13 cellular contexts compared by ENCODE assay signal in the genomic region with DNA sequence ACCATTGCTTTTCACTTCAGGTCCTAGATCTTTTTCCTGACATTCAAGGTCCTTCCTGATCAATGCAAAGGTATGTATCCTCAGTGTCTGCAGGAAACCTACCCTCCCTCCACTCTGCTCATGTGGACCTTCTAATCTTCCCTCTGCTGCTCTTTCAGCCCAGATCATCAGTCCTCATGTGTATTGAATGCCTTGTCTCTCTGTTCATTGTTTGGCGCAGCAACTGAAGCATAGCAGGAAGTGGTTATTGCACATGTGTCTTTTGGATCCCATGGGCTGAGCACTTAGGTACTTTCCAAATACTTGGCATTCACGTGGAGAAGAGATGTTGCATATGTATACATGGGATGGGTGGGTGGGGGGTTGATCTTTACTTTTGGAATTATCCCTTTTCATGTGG. TPM values are rescaled to one million over a fixed set of nuclear protein-coding genes. Genes with fewer than 3 reads are reported as not detected.
A peak's percentile ranks its signal among the peaks of the same experiment; 100 is the strongest.
DNase-seq lines count a peak whose midpoint lies in the region; ATAC-seq and TF ChIP-seq lines count a peak whose summit lies in the region.
"Had no signal": no experiment of that assay in that cellular context is flagged by ENCODE, and none has a peak within 500 bp of the region (broad histone marks: within the 10 kb centered on the region; RNA-seq: fewer than 3 reads in every experiment).

No MANE protein-coding gene starts in this region.

- no peak overlapping the region for H3K27ac ChIP-seq in caudate nucleus (ENCODE audit: low read depth, low read length)
- H3K27ac ChIP-seq: tibial nerve had no signal

- in situ Hi-C loops in ACHN (cut with HindIII; ENCODE audit: low pct_ligation_motif_present, low pct_unique_long_range_greater_than_20kb, low sequenced_read_pairs), result no loop called here

- peak overlapping the region; percentile 0 for H3K4me3 Mint-ChIP-seq in activated naive CD4-positive, alpha-beta T cell treated with anti-CD3 and anti-CD28 coated beads, Interleukin-2, amount 50 U/mL, for 24 hours
- peak overlapping the region; percentile 30 for H3K4me3 Mint-ChIP-seq in activated B cell treated with CpG ODN at 0.5 μM for 24 hours
- H3K4me3 Mint-ChIP-seq in stimulated activated effector memory CD8-positive, alpha-beta T cell treated with anti-CD3 and anti-CD28 coated beads, Interleukin-12 subunit alpha, Interleukin-12 subunit beta, amount 100 ng/mL, for 72 hours, result no peak overlapping the region
- H3K4me3 Mint-ChIP-seq: WTC11 had no signal

- peak overlapping the region; percentile 56 for H3K27ac Mint-ChIP-seq in activated naive CD4-positive, alpha-beta T cell treated with anti-CD3 and anti-CD28 coated beads, Interleukin-2, amount 50 U/mL, for 24 hours
- H3K27ac Mint-ChIP-seq in activated B cell treated with CpG ODN at 0.5 μM for 24 hours, result peak overlapping the region; percentile 79
- peak overlapping the region; percentile 0 for H3K27ac Mint-ChIP-seq in stimulated activated effector memory CD8-positive, alpha-beta T cell treated with anti-CD3 and anti-CD28 coated beads, Interleukin-12 subunit alpha, Interleukin-12 subunit beta, amount 100 ng/mL, for 72 hours
- H3K27ac Mint-ChIP-seq: WTC11 had no signal

- DNase-seq in activated naive CD4-positive, alpha-beta T cell (lab: John Stamatoyannopoulos, UW), result no peak
- DNase-seq in activated B cell treated with CpG ODN at 0.5 μM for 24 hours (no peak), ACHN (no peak), caudate nucleus (lab: John Stamatoyannopoulos, UW) (no peak)
- DNase-seq in stimulated activated effector memory CD8-positive, alpha-beta T cell treated with anti-CD3 and anti-CD28 coated beads, Interleukin-12 subunit alpha, Interleukin-12 subunit beta, amount 100 ng/mL, for 72 hours (ENCODE audit: low spot score in 2 of 2), result no peak
- DNase-seq in stimulated activated CD8-positive, alpha-beta memory T cell treated with anti-CD3 and anti-CD28 coated beads, Interleukin-4, amount 100 ng/mL, for 48 hours, result no peak
- DNase-seq: midbrain, NCI-H82 had no signal

- no peaks in the 10 kb centered on the region for H3K9me3 Mint-ChIP-seq in activated naive CD4-positive, alpha-beta T cell treated with anti-CD3 and anti-CD28 coated beads, Interleukin-2, amount 50 U/mL, for 24 hours
- H3K9me3 Mint-ChIP-seq in activated B cell treated with CpG ODN at 0.5 μM for 24 hours, result no peaks in the 10 kb centered on the region
- H3K9me3 Mint-ChIP-seq in stimulated activated effector memory CD8-positive, alpha-beta T cell treated with anti-CD3 and anti-CD28 coated beads, Interleukin-12 subunit alpha, Interleukin-12 subunit beta, amount 100 ng/mL, for 72 hours, result no peaks in the 10 kb centered on the region
- H3K9me3 Mint-ChIP-seq: WTC11 had no signal

- CTCF ChIA-PET in activated B cell treated with CpG ODN at 0.5 μM for 24 hours (lab: Charles Lee), result interaction anchor here (1.2 kb wide), 1 partner anchor 25 kb away, joined by 3 read pairs; no protein-coding TSS in a partner anchor

- H3K4me1 Mint-ChIP-seq in activated naive CD4-positive, alpha-beta T cell treated with anti-CD3 and anti-CD28 coated beads, Interleukin-2, amount 50 U/mL, for 24 hours, result peaks cover 54% of the 10 kb centered on the region
- peaks cover 49% of the 10 kb centered on the region for H3K4me1 Mint-ChIP-seq in activated B cell treated with CpG ODN at 0.5 μM for 24 hours
- peaks cover 33% of the 10 kb centered on the region for H3K4me1 Mint-ChIP-seq in stimulated activated effector memory CD8-positive, alpha-beta T cell treated with anti-CD3 and anti-CD28 coated beads, Interleukin-12 subunit alpha, Interleukin-12 subunit beta, amount 100 ng/mL, for 72 hours

- POLR2A ChIA-PET in activated B cell treated with CpG ODN at 0.5 μM for 24 hours (lab: Charles Lee), result interaction anchor here (0.6 to 1.2 kb wide), 2 partner anchors 12 to 43 kb away, joined by 3 read pairs; no protein-coding TSS in a partner anchor

- no peak for TF ChIP-seq CTCF in activated B cell treated with CpG ODN at 0.5 μM for 24 hours (IDR thresholded peaks at IDR 0.05)

- ATAC-seq in HG03060 (IDR thresholded peaks at IDR 0.05; ENCODE audit: low read depth, unreplicated experiment) (peak; percentile 29), activated B cell treated with CpG ODN at 0.5 μM for 24 hours (ENCODE audit: low read depth) (peak; percentile 8)
- ATAC-seq in stimulated activated effector memory CD8-positive, alpha-beta T cell treated with anti-CD3 and anti-CD28 coated beads, Interleukin-12 subunit alpha, Interleukin-12 subunit beta, amount 100 ng/mL, for 72 hours, result no peak
- ATAC-seq: WTC11 had no signal

- H3K36me3 Mint-ChIP-seq in activated naive CD4-positive, alpha-beta T cell treated with anti-CD3 and anti-CD28 coated beads, Interleukin-2, amount 50 U/mL, for 24 hours, result no peaks in the 10 kb centered on the region
- H3K36me3 Mint-ChIP-seq in activated B cell treated with CpG ODN at 0.5 μM for 24 hours (ENCODE audit: low read depth), result peaks cover 6% of the 10 kb centered on the region
- peaks cover 8% of the 10 kb centered on the region for H3K36me3 Mint-ChIP-seq in stimulated activated effector memory CD8-positive, alpha-beta T cell treated with anti-CD3 and anti-CD28 coated beads, Interleukin-12 subunit alpha, Interleukin-12 subunit beta, amount 100 ng/mL, for 72 hours
- H3K36me3 Mint-ChIP-seq: WTC11 had no signal

- no peaks in the 10 kb centered on the region for H3K27me3 Mint-ChIP-seq in activated naive CD4-positive, alpha-beta T cell treated with anti-CD3 and anti-CD28 coated beads, Interleukin-2, amount 50 U/mL, for 24 hours
- no peaks in the 10 kb centered on the region for H3K27me3 Mint-ChIP-seq in activated B cell treated with CpG ODN at 0.5 μM for 24 hours

- intact Hi-C loops in activated B cell treated with CpG ODN at 0.5 μM for 24 hours (cut with micrococcal nuclease), result loop anchor here (1.0 kb wide), 1 partner anchor 25 kb away; no protein-coding TSS in a partner anchor

RNA-seq across cellular contexts. Expression of gene NIN, which starts 4.3 kb away (rescaled TPM):
- 145 and 156 TPM in 2 replicates for total RNA-seq in activated B cell treated with CpG ODN at 0.5 μM for 24 hours

RNA-seq across cellular contexts. Expression of gene ABHD12B, which starts 36.6 kb away (rescaled TPM):
- total RNA-seq in activated B cell treated with CpG ODN at 0.5 μM for 24 hours, result not detected in 2 replicates
- total RNA-seq: frontal cortex, tibial nerve had no signal

Comparison
In these comparisons a context has a peak if more than half of its experiments do, and no peak if none do; other contexts are left out.
1. H3K27ac Mint-ChIP-seq: peak in every context shown above with its lines; median percentile 79 in activated B cell treated with CpG ODN at 0.5 μM for 24 hours; 56 in activated naive CD4-positive, alpha-beta T cell treated with anti-CD3 and anti-CD28 coated beads, Interleukin-2, amount 50 U/mL, for 24 hours; 0 in stimulated activated effector memory CD8-positive, alpha-beta T cell treated with anti-CD3 and anti-CD28 coated beads, Interleukin-12 subunit alpha, Interleukin-12 subunit beta, amount 100 ng/mL, for 72 hours.